In genomic region chr11:17107745-17108144, GRCh38 we compare ENCODE assay signal across 8 cellular contexts. TPM values are rescaled to one million over a fixed set of nuclear protein-coding genes. Genes with fewer than 3 reads are reported as not detected.
DNase-seq lines count a peak whose midpoint lies in the region; ATAC-seq and TF ChIP-seq lines count a peak whose summit lies in the region.
"Not testable (repeated sequence)": the region's sequence is repeated elsewhere in the genome, so short reads cannot be mapped to it uniquely, and the experiment has no call there.

No MANE protein-coding gene starts in this region.

- POLR2A ChIA-PET in A673 (lab: Charles Lee; ENCODE audit: low non-redundant PET): not testable (repeated sequence)
- POLR2A ChIA-PET in OCI-LY7 (lab: Charles Lee) (interaction anchor here (3.1 kb wide), 1 partner anchor 12 kb away, joined by 13 read pairs; no protein-coding TSS in a partner anchor), WTC11 (lab: Charles Lee) (interaction anchor here (0.9 kb wide), 1 partner anchor 29 kb away, joined by 3 read pairs; no protein-coding TSS in a partner anchor)

- H3K4me3 ChIP-seq in A673 (ENCODE audit: low read depth, low read length, poor library complexity, severe bottlenecking); DOHH2 (ENCODE audit: low read length); OCI-LY7 (ENCODE audit: low read depth, low read length, poor library complexity, severe bottlenecking); hepatocyte: not testable (repeated sequence)

- H3K4me3 Mint-ChIP-seq in WTC11, neural crest cell: not testable (repeated sequence)

- H3K27ac ChIP-seq in A673 (ENCODE audit: low read depth, low read length, poor library complexity, severe bottlenecking); DOHH2 (ENCODE audit: low read depth, low read length); OCI-LY7 (ENCODE audit: low read depth, low read length, poor library complexity, severe bottlenecking); hepatocyte: not testable (repeated sequence)

- peaks cover 12% of the 10 kb centered on the region for H3K36me3 ChIP-seq in A673 (ENCODE audit: insufficient read depth, low read length, poor library complexity, severe bottlenecking)
- peaks cover 36% of the 10 kb centered on the region for H3K36me3 ChIP-seq in DOHH2 (ENCODE audit: control insufficient read depth, low read length)
- peaks cover 75% of the 10 kb centered on the region for H3K36me3 ChIP-seq in OCI-LY7 (ENCODE audit: insufficient read depth, low read length)
- not testable (repeated sequence) for H3K36me3 ChIP-seq in hepatocyte (replicated peaks; ENCODE audit: insufficient read depth, low read depth)

- not testable (repeated sequence) for H3F3A ChIP-seq in DOHH2 (ENCODE audit: control insufficient read depth, insufficient read depth)

- not testable (repeated sequence) for BruUV-seq in A673 (replicated peaks; lab: Mats Ljungman, UMichigan); OCI-LY7 (replicated peaks; lab: Mats Ljungman, UMichigan)

- H3K27me3 ChIP-seq in A673 (replicated peaks; ENCODE audit: insufficient read depth, low read depth, low read length, poor library complexity); DOHH2 (ENCODE audit: control insufficient read depth, low read length); hepatocyte: not testable (repeated sequence)

- H4K20me1 ChIP-seq in DOHH2 (ENCODE audit: control insufficient read depth, insufficient read depth, low read depth, low read length); OCI-LY7 (ENCODE audit: insufficient read depth, low read length); hepatocyte (ENCODE audit: insufficient read depth, poor library complexity, severe bottlenecking): not testable (repeated sequence)

- not testable (repeated sequence) for H3K4me1 Mint-ChIP-seq in WTC11, neural crest cell

- not testable (repeated sequence) for H3K4me2 ChIP-seq in DOHH2 (ENCODE audit: low read length); OCI-LY7 (ENCODE audit: low read length); hepatocyte

- H3K4me1 ChIP-seq in A673 (ENCODE audit: insufficient read depth, low read length, poor library complexity, severe bottlenecking); DOHH2 (ENCODE audit: control insufficient read depth, low read length); OCI-LY7 (ENCODE audit: insufficient read depth, low read length, poor library complexity, severe bottlenecking); hepatocyte (ENCODE audit: insufficient read depth): not testable (repeated sequence)

- peaks cover 49% of the 10 kb centered on the region for H3K36me3 Mint-ChIP-seq in WTC11
- H3K36me3 Mint-ChIP-seq in neural crest cell (ENCODE audit: low read depth): peaks cover 18% of the 10 kb centered on the region

- H3K9me3 Mint-ChIP-seq in WTC11, neural crest cell: not testable (repeated sequence)

- CTCF ChIA-PET in A673 (lab: Charles Lee); OCI-LY7 (lab: Charles Lee; ENCODE audit: unreplicated experiment): not testable (repeated sequence)
- CTCF ChIA-PET in WTC11 (lab: Charles Lee): interaction anchor here (0.6 to 1.5 kb wide), 4 partner anchors 10 to 100 kb away, joined by 3 to 6 read pairs (median 4); partner anchors contain the start of gene PIK3C2A

- DNase-seq in A673 (ENCODE audit: low spot score); OCI-LY7 (ENCODE audit: low spot score); hepatocyte (ENCODE audit: low spot score); neural crest cell (ENCODE audit: low read depth, low spot score): not testable (repeated sequence)
- peak; percentile 33 for DNase-seq in HT-29 (ENCODE audit: low spot score)
- peak; percentile 37 for DNase-seq in WTC11 (ENCODE audit: low spot score)
- peak; percentile 19 for DNase-seq in dermis blood vessel endothelial cell

- not testable (repeated sequence) for H3K27me3 Mint-ChIP-seq in WTC11 (ENCODE audit: low read depth); neural crest cell (ENCODE audit: low read depth)

- peak; percentile 46 for TF ChIP-seq CTCF in A673 (conservative IDR thresholded peaks at IDR 0.05; ENCODE audit: low read depth, low read length)
- TF ChIP-seq CTCF in DOHH2 (IDR thresholded peaks at IDR 0.05; ENCODE audit: low read depth, low read length, poor library complexity, severe bottlenecking): peak; percentile 15
- TF ChIP-seq CTCF in OCI-LY7 (conservative IDR thresholded peaks at IDR 0.05; ENCODE audit: low read length): peak; percentile 57
- not testable (repeated sequence) for TF ChIP-seq CTCF in WTC11 (IDR thresholded peaks at IDR 0.05)
- peak; percentile 32 for TF ChIP-seq CTCF in hepatocyte (IDR thresholded peaks at IDR 0.05; ENCODE audit: poor library complexity)
- peak; percentile 57 for TF ChIP-seq CTCF in neural crest cell (conservative IDR thresholded peaks at IDR 0.05)

- 79% methylated on average over 6 of the region's 6 CpGs for whole genome bisulfite sequencing in hepatocyte (ENCODE audit: low lambda C conversion rate, missing lambda C conversion rate)

- not testable (repeated sequence) for H3K79me2 ChIP-seq in DOHH2 (ENCODE audit: control insufficient read depth, low read length); OCI-LY7 (ENCODE audit: insufficient read depth, low read depth, low read length); hepatocyte

- intact Hi-C loops in A673 (cut with micrococcal nuclease; ENCODE audit: unreplicated experiment); OCI-LY7 (cut with micrococcal nuclease; ENCODE audit: unreplicated experiment): not testable (repeated sequence)

- not testable (repeated sequence) for H3K9me3 ChIP-seq in A673 (ENCODE audit: low read depth, low read length, poor library complexity, severe bottlenecking); DOHH2 (ENCODE audit: control insufficient read depth, insufficient read depth, low read length); OCI-LY7 (ENCODE audit: low read length); hepatocyte (ENCODE audit: low read depth)

- H3K27ac Mint-ChIP-seq in WTC11; neural crest cell (ENCODE audit: unreplicated experiment): not testable (repeated sequence)

- ATAC-seq in WTC11: peak; percentile 73; the same call in 1 of the 2 replicates

- not testable (repeated sequence) for H3K9me2 ChIP-seq in DOHH2 (replicated peaks; ENCODE audit: control insufficient read depth, low read length); OCI-LY7 (ENCODE audit: insufficient read depth, low read length); hepatocyte (replicated peaks; ENCODE audit: insufficient read depth)

- H2AFZ ChIP-seq in OCI-LY7 (ENCODE audit: low read length); hepatocyte: not testable (repeated sequence)

RNA-seq across cellular contexts. Expression of gene RPS13, which starts 30.3 kb away (rescaled TPM):
- total RNA-seq in A673 (2021) (704 and 746 TPM in 2 replicates), OCI-LY7 (2022) (1,540 and 1,556 TPM in 2 replicates), WTC11 (2021) (1,191 to 1,268 TPM (median 1,200 TPM) in 3 replicates), dermis blood vessel endothelial cell (753 and 1,143 TPM in 2 replicates), hepatocyte (1,042 and 1,135 TPM in 2 replicates), neural crest cell (1,131 and 1,196 TPM in 2 replicates)
- total RNA-seq in HT-29 (2014; rRNA removed; shearing (Covaris generic)): 1,193 and 1,327 TPM in 2 replicates
- total RNA-seq in OCI-LY7 (2014; rRNA removed; shearing (Covaris generic)): 1,576 and 1,911 TPM in 2 replicates
- polyA plus RNA-seq in hepatocyte: 567 and 644 TPM in 2 replicates
